Comparison of ENCODE assay signal across 1 cellular context in the genomic region with DNA sequence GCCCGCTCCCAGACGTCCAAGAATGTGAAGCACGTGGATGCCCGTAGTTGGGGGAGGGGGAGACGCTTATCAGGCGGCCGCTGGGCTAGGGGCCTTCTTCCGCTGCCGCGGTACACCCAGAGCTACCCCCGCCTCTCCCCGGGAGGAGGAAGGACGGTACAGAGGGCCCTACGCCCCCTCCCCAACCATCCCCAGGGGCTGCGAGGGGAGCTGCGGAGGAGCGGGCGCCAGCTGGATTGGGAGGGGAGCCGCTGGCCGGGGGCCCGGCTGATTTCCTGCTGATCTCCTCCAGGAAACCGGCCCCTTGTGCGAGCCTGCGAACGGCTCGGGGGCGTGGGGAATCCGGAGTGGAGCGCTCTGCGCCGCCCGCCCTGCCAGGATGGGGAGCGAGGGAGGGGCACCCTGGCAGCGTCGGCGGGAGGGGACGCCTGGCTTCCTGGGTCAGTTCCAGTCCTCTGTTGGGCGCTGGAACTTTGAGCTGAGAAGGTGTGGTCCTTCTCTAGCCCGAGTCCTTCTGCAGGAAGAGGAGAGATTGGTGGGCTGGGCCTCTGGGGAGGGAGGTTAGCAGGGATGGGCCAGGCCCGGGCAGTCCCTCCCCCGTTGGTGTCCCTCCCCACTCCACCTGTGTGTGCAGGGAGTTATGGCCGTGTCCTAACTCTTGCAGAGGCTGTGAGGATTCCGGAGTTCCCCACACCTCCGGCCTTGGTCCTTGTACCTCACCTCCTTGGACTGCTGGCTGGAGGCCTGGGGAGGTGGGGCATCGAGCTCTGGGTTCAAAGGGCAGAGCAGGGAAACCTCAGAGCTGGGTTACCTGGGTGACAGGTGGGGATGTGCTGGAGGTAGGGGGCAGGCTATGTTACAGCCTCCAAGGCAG.
TF ChIP-seq lines count a peak whose summit lies in the region.

No MANE protein-coding gene starts in this region.

TF ChIP-seq in HepG2, 621 proteins besides CTCF, POLR2A, EP300 and RAD21 (continued from another document and continues in another):
- TF ChIP-seq, protein P1, sequence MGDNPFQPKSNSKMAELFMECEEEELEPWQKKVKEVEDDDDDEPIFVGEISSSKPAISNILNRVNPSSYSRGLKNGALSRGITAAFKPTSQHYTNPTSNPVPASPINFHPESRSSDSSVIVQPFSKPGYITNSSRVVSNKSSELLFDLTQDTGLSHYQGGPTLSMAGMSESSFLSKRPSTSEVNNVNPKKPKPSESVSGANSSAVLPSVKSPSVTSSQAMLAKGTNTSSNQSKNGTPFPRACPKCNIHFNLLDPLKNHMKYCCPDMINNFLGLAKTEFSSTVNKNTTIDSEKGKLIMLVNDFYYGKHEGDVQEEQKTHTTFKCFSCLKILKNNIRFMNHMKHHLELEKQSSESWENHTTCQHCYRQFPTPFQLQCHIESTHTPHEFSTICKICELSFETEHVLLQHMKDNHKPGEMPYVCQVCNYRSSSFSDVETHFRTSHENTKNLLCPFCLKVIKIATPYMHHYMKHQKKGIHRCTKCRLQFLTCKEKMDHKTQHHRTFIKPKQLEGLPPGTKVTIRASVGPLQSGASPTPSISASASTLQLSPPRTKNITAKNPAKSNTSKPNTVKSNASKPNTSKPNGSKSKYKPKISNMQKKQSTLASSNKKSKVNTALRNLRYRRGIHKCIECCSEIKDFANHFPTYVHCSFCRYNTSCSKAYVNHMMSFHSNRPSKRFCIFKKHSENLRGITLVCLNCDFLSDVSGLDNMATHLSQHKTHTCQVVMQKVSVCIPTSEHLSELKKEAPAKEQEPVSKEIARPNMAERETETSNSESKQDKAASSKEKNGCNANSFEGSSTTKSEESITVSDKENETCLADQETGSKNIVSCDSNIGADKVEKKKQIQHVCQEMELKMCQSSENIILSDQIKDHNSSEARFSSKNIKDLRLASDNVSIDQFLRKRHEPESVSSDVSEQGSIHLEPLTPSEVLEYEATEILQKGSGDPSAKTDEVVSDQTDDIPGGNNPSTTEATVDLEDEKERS (CRISPR knock-in tag; IDR thresholded peaks at IDR 0.05), result no peak
- TF ChIP-seq, protein P2, sequence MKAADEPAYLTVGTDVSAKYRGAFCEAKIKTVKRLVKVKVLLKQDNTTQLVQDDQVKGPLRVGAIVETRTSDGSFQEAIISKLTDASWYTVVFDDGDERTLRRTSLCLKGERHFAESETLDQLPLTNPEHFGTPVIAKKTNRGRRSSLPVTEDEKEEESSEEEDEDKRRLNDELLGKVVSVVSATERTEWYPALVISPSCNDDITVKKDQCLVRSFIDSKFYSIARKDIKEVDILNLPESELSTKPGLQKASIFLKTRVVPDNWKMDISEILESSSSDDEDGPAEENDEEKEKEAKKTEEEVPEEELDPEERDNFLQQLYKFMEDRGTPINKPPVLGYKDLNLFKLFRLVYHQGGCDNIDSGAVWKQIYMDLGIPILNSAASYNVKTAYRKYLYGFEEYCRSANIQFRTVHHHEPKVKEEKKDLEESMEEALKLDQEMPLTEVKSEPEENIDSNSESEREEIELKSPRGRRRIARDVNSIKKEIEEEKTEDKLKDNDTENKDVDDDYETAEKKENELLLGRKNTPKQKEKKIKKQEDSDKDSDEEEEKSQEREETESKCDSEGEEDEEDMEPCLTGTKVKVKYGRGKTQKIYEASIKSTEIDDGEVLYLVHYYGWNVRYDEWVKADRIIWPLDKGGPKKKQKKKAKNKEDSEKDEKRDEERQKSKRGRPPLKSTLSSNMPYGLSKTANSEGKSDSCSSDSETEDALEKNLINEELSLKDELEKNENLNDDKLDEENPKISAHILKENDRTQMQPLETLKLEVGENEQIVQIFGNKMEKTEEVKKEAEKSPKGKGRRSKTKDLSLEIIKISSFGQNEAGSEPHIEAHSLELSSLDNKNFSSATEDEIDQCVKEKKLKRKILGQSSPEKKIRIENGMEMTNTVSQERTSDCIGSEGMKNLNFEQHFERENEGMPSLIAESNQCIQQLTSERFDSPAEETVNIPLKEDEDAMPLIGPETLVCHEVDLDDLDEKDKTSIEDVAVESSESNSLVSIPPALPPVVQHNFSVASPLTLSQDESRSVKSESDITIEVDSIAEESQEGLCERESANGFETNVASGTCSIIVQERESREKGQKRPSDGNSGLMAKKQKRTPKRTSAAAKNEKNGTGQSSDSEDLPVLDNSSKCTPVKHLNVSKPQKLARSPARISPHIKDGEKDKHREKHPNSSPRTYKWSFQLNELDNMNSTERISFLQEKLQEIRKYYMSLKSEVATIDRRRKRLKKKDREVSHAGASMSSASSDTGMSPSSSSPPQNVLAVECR (CRISPR knock-in tag; IDR thresholded peaks at IDR 0.05; ENCODE audit: borderline replicate concordance), result peak; percentile 82
- TF ChIP-seq, protein P3, sequence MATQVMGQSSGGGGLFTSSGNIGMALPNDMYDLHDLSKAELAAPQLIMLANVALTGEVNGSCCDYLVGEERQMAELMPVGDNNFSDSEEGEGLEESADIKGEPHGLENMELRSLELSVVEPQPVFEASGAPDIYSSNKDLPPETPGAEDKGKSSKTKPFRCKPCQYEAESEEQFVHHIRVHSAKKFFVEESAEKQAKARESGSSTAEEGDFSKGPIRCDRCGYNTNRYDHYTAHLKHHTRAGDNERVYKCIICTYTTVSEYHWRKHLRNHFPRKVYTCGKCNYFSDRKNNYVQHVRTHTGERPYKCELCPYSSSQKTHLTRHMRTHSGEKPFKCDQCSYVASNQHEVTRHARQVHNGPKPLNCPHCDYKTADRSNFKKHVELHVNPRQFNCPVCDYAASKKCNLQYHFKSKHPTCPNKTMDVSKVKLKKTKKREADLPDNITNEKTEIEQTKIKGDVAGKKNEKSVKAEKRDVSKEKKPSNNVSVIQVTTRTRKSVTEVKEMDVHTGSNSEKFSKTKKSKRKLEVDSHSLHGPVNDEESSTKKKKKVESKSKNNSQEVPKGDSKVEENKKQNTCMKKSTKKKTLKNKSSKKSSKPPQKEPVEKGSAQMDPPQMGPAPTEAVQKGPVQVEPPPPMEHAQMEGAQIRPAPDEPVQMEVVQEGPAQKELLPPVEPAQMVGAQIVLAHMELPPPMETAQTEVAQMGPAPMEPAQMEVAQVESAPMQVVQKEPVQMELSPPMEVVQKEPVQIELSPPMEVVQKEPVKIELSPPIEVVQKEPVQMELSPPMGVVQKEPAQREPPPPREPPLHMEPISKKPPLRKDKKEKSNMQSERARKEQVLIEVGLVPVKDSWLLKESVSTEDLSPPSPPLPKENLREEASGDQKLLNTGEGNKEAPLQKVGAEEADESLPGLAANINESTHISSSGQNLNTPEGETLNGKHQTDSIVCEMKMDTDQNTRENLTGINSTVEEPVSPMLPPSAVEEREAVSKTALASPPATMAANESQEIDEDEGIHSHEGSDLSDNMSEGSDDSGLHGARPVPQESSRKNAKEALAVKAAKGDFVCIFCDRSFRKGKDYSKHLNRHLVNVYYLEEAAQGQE (IDR thresholded peaks at IDR 0.05; ENCODE audit: borderline replicate concordance in 1 of 2, low read depth in 1 of 2, low read length in 2 of 2), result no peak
- TF ChIP-seq, protein P4, sequence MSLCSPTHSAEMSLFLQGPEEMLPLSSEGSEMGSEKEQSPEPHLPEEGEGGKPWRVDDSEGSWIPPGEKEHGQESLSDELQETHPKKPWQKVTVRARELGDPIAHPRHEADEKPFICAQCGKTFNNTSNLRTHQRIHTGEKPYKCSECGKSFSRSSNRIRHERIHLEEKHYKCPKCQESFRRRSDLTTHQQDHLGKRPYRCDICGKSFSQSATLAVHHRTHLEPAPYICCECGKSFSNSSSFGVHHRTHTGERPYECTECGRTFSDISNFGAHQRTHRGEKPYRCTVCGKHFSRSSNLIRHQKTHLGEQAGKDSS (CRISPR knock-in tag; IDR thresholded peaks at IDR 0.05; ENCODE audit: borderline replicate concordance, low read depth), result peak; percentile 40; the same call in 1 of the 2 replicates
- peak; percentile 86; the same call in 1 of the 2 replicates for TF ChIP-seq ZNF510 (CRISPR knock-in tag; IDR thresholded peaks at IDR 0.05; ENCODE audit: low read depth)
- TF ChIP-seq ZNF256 (CRISPR knock-in tag; conservative IDR thresholded peaks at IDR 0.05), result no peak
- peak; percentile 59 for TF ChIP-seq ELF1 (CRISPR knock-in tag; IDR thresholded peaks at IDR 0.05)
- TF ChIP-seq SMARCE1 (IDR thresholded peaks at IDR 0.05; ENCODE audit: borderline replicate concordance), result no peak
- peak; percentile 46; the same call in 1 of the 2 replicates for TF ChIP-seq NFE2L1 (CRISPR knock-in tag; IDR thresholded peaks at IDR 0.05; ENCODE audit: borderline replicate concordance)
- TF ChIP-seq, protein P5, sequence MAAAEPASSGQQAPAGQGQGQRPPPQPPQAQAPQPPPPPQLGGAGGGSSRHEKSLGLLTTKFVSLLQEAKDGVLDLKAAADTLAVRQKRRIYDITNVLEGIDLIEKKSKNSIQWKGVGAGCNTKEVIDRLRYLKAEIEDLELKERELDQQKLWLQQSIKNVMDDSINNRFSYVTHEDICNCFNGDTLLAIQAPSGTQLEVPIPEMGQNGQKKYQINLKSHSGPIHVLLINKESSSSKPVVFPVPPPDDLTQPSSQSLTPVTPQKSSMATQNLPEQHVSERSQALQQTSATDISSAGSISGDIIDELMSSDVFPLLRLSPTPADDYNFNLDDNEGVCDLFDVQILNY (CRISPR knock-in tag; conservative IDR thresholded peaks at IDR 0.05), result 0 out of 2 replicates have a peak, but pooled peaks have one; percentile 11
- peak; percentile 79; the same call in 1 of the 2 replicates for TF ChIP-seq ZNF879 (CRISPR knock-in tag; IDR thresholded peaks at IDR 0.05)
- TF ChIP-seq JARID2 (CRISPR knock-in tag; IDR thresholded peaks at IDR 0.05; ENCODE audit: insufficient replicate concordance), result no peak
- TF ChIP-seq, protein P6, sequence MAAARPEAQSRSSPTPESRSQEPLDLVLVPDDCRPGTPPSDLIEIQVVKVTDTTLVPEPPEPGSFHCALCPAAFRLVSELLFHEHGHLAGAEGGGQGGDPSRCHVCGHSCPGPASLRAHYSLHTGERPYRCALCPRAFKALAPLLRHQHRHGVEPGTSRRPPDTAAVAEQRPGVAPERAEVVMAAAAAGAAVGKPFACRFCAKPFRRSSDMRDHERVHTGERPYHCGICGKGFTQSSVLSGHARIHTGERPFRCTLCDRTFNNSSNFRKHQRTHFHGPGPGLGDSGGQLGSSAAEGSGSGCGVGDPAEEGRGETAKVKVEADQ (CRISPR knock-in tag; IDR thresholded peaks at IDR 0.05; ENCODE audit: borderline replicate concordance), result 0 out of 2 replicates have a peak, but pooled peaks have one; percentile 38
- TF ChIP-seq RARA (CRISPR knock-in tag; IDR thresholded peaks at IDR 0.05), result peak; percentile 65
- TF ChIP-seq, protein P7, sequence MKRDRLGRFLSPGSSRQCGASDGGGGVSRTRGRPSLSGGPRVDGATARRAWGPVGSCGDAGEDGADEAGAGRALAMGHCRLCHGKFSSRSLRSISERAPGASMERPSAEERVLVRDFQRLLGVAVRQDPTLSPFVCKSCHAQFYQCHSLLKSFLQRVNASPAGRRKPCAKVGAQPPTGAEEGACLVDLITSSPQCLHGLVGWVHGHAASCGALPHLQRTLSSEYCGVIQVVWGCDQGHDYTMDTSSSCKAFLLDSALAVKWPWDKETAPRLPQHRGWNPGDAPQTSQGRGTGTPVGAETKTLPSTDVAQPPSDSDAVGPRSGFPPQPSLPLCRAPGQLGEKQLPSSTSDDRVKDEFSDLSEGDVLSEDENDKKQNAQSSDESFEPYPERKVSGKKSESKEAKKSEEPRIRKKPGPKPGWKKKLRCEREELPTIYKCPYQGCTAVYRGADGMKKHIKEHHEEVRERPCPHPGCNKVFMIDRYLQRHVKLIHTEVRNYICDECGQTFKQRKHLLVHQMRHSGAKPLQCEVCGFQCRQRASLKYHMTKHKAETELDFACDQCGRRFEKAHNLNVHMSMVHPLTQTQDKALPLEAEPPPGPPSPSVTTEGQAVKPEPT (CRISPR knock-in tag; IDR thresholded peaks at IDR 0.05; ENCODE audit: low read depth), result peak; percentile 55; the same call in 1 of the 2 replicates
- TF ChIP-seq, protein P8, sequence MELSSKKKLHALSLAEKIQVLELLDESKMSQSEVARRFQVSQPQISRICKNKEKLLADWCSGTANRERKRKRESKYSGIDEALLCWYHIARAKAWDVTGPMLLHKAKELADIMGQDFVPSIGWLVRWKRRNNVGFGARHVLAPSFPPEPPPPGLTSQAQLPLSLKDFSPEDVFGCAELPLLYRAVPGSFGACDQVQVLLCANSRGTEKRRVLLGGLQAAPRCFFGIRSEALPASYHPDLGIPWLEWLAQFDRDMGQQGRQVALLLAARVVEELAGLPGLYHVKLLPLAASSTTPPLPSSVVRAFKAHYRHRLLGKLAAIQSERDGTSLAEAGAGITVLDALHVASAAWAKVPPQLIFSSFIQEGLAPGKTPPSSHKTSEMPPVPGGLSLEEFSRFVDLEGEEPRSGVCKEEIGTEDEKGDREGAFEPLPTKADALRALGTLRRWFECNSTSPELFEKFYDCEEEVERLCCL (CRISPR knock-in tag; IDR thresholded peaks at IDR 0.05; ENCODE audit: borderline replicate concordance), result no peak; the same call in 1 of the 2 replicates
- peak; percentile 92 for TF ChIP-seq MTA1 (CRISPR knock-in tag; IDR thresholded peaks at IDR 0.05; ENCODE audit: borderline replicate concordance)
